1 cellular context compared by ENCODE assay signal in genomic region chr11:66617148-66617814, GRCh38.
TF ChIP-seq lines count a peak whose summit lies in the region.

No MANE protein-coding gene starts in this region.

TF ChIP-seq in HepG2, 621 proteins besides CTCF, POLR2A, EP300 and RAD21 (continues in another document):
- no peak for TF ChIP-seq ZNF569 (CRISPR knock-in tag; IDR thresholded peaks at IDR 0.05; ENCODE audit: borderline replicate concordance)
- TF ChIP-seq LCORL (IDR thresholded peaks at IDR 0.05), result no peak
- TF ChIP-seq LCORL (CRISPR knock-in tag; IDR thresholded peaks at IDR 0.05), result peak; percentile 15
- TF ChIP-seq UBTF (CRISPR knock-in tag; IDR thresholded peaks at IDR 0.05), result peak; percentile 36; the same call in 1 of the 2 replicates
- no peak for TF ChIP-seq NBN (conservative IDR thresholded peaks at IDR 0.05)
- no peak for TF ChIP-seq ZNF251 (CRISPR knock-in tag; IDR thresholded peaks at IDR 0.05)
- TF ChIP-seq SMAD1 (CRISPR knock-in tag; IDR thresholded peaks at IDR 0.05; ENCODE audit: borderline replicate concordance, low read depth), result no peak
- TF ChIP-seq SCMH1 (CRISPR knock-in tag; IDR thresholded peaks at IDR 0.05; ENCODE audit: borderline replicate concordance), result no peak
- no peak for TF ChIP-seq SIX4 (CRISPR knock-in tag; IDR thresholded peaks at IDR 0.05)
- no peak for TF ChIP-seq MAFF (IDR thresholded peaks at IDR 0.05; ENCODE audit: low read depth, low read length)
- peak; percentile 69 for TF ChIP-seq SNAPC4 (CRISPR knock-in tag; IDR thresholded peaks at IDR 0.05)
- no peak for TF ChIP-seq KDM3A (CRISPR knock-in tag; IDR thresholded peaks at IDR 0.05; ENCODE audit: low read depth)
- TF ChIP-seq, protein P1, sequence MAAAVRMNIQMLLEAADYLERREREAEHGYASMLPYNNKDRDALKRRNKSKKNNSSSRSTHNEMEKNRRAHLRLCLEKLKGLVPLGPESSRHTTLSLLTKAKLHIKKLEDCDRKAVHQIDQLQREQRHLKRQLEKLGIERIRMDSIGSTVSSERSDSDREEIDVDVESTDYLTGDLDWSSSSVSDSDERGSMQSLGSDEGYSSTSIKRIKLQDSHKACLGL (CRISPR knock-in tag; IDR thresholded peaks at IDR 0.05), result no peak
- no peak for TF ChIP-seq ZNF775 (CRISPR knock-in tag; IDR thresholded peaks at IDR 0.05; ENCODE audit: borderline replicate concordance)
- TF ChIP-seq CCDC6 (CRISPR knock-in tag; IDR thresholded peaks at IDR 0.05), result no peak
- TF ChIP-seq ZNF230 (CRISPR knock-in tag; IDR thresholded peaks at IDR 0.05), result no peak
- 0 out of 2 replicates have a peak, but pooled peaks have one; percentile 0 for TF ChIP-seq ZFYVE20 (CRISPR knock-in tag; IDR thresholded peaks at IDR 0.05; ENCODE audit: borderline replicate concordance, low read depth)
- no peak for TF ChIP-seq CREB1 (IDR thresholded peaks at IDR 0.05)
- no peak for TF ChIP-seq CREB1 (CRISPR knock-in tag; IDR thresholded peaks at IDR 0.05)
- TF ChIP-seq ZNF468 (CRISPR knock-in tag; IDR thresholded peaks at IDR 0.05), result no peak
- TF ChIP-seq ZSCAN20 (CRISPR knock-in tag; IDR thresholded peaks at IDR 0.05; ENCODE audit: borderline replicate concordance), result no peak
- no peak for TF ChIP-seq ZKSCAN5 (CRISPR knock-in tag; IDR thresholded peaks at IDR 0.05)
- TF ChIP-seq GTF2F1 (IDR thresholded peaks at IDR 0.05; ENCODE audit: low read length), result no peak
- TF ChIP-seq MTA3 (CRISPR knock-in tag; IDR thresholded peaks at IDR 0.05), result no peak
- TF ChIP-seq ARID2 (CRISPR knock-in tag; IDR thresholded peaks at IDR 0.05; ENCODE audit: borderline replicate concordance), result peak; percentile 81; the same call in 1 of the 2 replicates
- no peak for TF ChIP-seq ZNF282 (IDR thresholded peaks at IDR 0.05; ENCODE audit: partially characterized antibody)
- no peak for TF ChIP-seq FOSL2 (CRISPR knock-in tag; IDR thresholded peaks at IDR 0.05)
- TF ChIP-seq FOXO4 (CRISPR knock-in tag; conservative IDR thresholded peaks at IDR 0.05), result 0 out of 2 replicates have a peak, but pooled peaks have one; percentile 44
- no peak for TF ChIP-seq DPF2 (CRISPR knock-in tag; IDR thresholded peaks at IDR 0.05; ENCODE audit: borderline replicate concordance, low read depth)
- no peak for TF ChIP-seq HNRNPLL (IDR thresholded peaks at IDR 0.05; ENCODE audit: low read depth, low read length, poor library complexity, severe bottlenecking)
- TF ChIP-seq, protein P2, sequence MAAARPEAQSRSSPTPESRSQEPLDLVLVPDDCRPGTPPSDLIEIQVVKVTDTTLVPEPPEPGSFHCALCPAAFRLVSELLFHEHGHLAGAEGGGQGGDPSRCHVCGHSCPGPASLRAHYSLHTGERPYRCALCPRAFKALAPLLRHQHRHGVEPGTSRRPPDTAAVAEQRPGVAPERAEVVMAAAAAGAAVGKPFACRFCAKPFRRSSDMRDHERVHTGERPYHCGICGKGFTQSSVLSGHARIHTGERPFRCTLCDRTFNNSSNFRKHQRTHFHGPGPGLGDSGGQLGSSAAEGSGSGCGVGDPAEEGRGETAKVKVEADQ (CRISPR knock-in tag; IDR thresholded peaks at IDR 0.05; ENCODE audit: borderline replicate concordance), result no peak
- TF ChIP-seq ZNF17 (CRISPR knock-in tag; IDR thresholded peaks at IDR 0.05), result no peak
- TF ChIP-seq ZSCAN31 (CRISPR knock-in tag; IDR thresholded peaks at IDR 0.05; ENCODE audit: low read depth), result no peak; the same call in 1 of the 2 replicates
- TF ChIP-seq, protein P3, sequence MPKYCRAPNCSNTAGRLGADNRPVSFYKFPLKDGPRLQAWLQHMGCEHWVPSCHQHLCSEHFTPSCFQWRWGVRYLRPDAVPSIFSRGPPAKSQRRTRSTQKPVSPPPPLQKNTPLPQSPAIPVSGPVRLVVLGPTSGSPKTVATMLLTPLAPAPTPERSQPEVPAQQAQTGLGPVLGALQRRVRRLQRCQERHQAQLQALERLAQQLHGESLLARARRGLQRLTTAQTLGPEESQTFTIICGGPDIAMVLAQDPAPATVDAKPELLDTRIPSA (CRISPR knock-in tag; IDR thresholded peaks at IDR 0.05; ENCODE audit: borderline replicate concordance), result no peak
- no peak for TF ChIP-seq ZNF883 (CRISPR knock-in tag; IDR thresholded peaks at IDR 0.05; ENCODE audit: not compliant biosample characterization)
- no peak for TF ChIP-seq ZNF552 (CRISPR knock-in tag; IDR thresholded peaks at IDR 0.05; ENCODE audit: borderline replicate concordance)
- no peak for TF ChIP-seq ZIK1 (CRISPR knock-in tag; IDR thresholded peaks at IDR 0.05; ENCODE audit: borderline replicate concordance, low read depth)
- TF ChIP-seq ZNF260 (CRISPR knock-in tag; IDR thresholded peaks at IDR 0.05; ENCODE audit: borderline replicate concordance, low read depth), result no peak
- peak; percentile 62 for TF ChIP-seq HNRNPK (IDR thresholded peaks at IDR 0.05; ENCODE audit: low read depth, low read length, poor library complexity, severe bottlenecking)
- TF ChIP-seq TFDP1 (CRISPR knock-in tag; IDR thresholded peaks at IDR 0.05; ENCODE audit: borderline replicate concordance), result no peak
- peak; percentile 47; the same call in 1 of the 2 replicates for TF ChIP-seq ZNF747 (CRISPR knock-in tag; IDR thresholded peaks at IDR 0.05; ENCODE audit: borderline replicate concordance)
- TF ChIP-seq FOXK1 (CRISPR knock-in tag; IDR thresholded peaks at IDR 0.05; ENCODE audit: borderline replicate concordance, low read depth), result no peak
- TF ChIP-seq ZNF598 (CRISPR knock-in tag; IDR thresholded peaks at IDR 0.05; ENCODE audit: borderline replicate concordance), result 0 out of 2 replicates have a peak, but pooled peaks have one; percentile 2
- TF ChIP-seq HOXD1 (CRISPR knock-in tag; IDR thresholded peaks at IDR 0.05), result no peak
- no peak for TF ChIP-seq PITX1 (CRISPR knock-in tag; IDR thresholded peaks at IDR 0.05)
- TF ChIP-seq PAX8 (CRISPR knock-in tag; IDR thresholded peaks at IDR 0.05; ENCODE audit: borderline replicate concordance), result no peak
- no peak for TF ChIP-seq NFKBIZ (CRISPR knock-in tag; IDR thresholded peaks at IDR 0.05)
- TF ChIP-seq, protein P4, sequence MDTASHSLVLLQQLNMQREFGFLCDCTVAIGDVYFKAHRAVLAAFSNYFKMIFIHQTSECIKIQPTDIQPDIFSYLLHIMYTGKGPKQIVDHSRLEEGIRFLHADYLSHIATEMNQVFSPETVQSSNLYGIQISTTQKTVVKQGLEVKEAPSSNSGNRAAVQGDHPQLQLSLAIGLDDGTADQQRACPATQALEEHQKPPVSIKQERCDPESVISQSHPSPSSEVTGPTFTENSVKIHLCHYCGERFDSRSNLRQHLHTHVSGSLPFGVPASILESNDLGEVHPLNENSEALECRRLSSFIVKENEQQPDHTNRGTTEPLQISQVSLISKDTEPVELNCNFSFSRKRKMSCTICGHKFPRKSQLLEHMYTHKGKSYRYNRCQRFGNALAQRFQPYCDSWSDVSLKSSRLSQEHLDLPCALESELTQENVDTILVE (CRISPR knock-in tag; IDR thresholded peaks at IDR 0.05), result no peak
- TF ChIP-seq, protein P5, sequence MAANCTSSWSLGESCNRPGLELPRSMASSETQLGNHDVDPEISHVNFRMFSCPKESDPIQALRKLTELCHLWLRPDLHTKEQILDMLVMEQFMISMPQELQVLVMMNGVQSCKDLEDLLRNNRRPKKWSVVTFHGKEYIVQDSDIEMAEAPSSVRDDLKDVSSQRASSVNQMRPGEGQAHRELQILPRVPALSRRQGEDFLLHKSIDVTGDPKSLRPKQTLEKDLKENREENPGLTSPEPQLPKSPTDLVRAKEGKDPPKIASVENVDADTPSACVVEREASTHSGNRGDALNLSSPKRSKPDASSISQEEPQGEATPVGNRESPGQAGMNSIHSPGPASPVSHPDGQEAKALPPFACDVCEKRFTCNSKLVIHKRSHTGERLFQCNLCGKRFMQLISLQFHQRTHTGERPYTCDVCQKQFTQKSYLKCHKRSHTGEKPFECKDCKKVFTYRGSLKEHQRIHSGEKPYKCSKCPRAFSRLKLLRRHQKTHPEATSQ (CRISPR knock-in tag; IDR thresholded peaks at IDR 0.05; ENCODE audit: borderline replicate concordance), result 0 out of 2 replicates have a peak, but pooled peaks have one; percentile 66
- TF ChIP-seq, protein P6, sequence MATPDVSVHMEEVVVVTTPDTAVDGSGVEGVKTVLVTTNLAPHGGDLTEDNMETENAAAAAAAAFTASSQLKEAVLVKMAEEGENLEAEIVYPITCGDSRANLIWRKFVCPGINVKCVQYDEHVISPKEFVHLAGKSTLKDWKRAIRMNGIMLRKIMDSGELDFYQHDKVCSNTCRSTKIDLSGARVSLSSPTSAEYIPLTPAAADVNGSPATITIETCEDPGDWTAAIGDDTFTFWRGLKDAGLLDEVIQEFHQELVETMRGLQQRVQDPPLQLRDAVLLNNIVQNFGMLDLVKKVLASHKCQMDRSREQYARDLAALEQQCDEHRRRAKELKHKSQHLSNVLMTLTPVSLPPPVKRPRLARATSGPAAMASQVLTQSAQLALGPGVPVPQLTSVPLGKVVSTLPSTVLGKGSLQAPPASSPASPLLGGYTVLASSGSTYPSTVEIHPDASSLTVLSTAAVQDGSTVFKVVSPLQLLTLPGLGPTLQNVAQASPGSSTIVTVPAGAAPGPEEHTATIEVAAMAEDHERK (CRISPR knock-in tag; IDR thresholded peaks at IDR 0.05; ENCODE audit: low read depth), result no peak
- no peak for TF ChIP-seq CC2D1A (CRISPR knock-in tag; IDR thresholded peaks at IDR 0.05)
